In genomic region chr4:186304816-186305520, GRCh38 we compare ENCODE assay signal across 1 cellular context.
TF ChIP-seq lines count a peak whose summit lies in the region.

No MANE protein-coding gene starts in this region.

TF ChIP-seq in GM23338, 12 proteins besides CTCF, POLR2A, EP300 and RAD21 (continued from another document):
- TF ChIP-seq ZNF462 (CRISPR knock-in tag; IDR thresholded peaks at IDR 0.05) = no peak
- no peak for TF ChIP-seq NANOG (IDR thresholded peaks at IDR 0.05; ENCODE audit: borderline replicate concordance)
- TF ChIP-seq CREB1 (CRISPR knock-in tag; IDR thresholded peaks at IDR 0.05; ENCODE audit: low read depth) = no peak
- no peak for TF ChIP-seq STAT1 (IDR thresholded peaks at IDR 0.05; ENCODE audit: unreplicated experiment)
- TF ChIP-seq EZH2phosphoT487 (IDR thresholded peaks at IDR 0.05; ENCODE audit: unreplicated experiment) = no peak
- no peak for TF ChIP-seq ZNF114 (CRISPR knock-in tag; IDR thresholded peaks at IDR 0.05)
- no peak for TF ChIP-seq ZNF331 (CRISPR knock-in tag; IDR thresholded peaks at IDR 0.05; ENCODE audit: low read depth)
- TF ChIP-seq JUNB (IDR thresholded peaks at IDR 0.05; ENCODE audit: unreplicated experiment) = no peak
